Comparison of ENCODE assay signal across 8 cellular contexts in the genomic region with DNA sequence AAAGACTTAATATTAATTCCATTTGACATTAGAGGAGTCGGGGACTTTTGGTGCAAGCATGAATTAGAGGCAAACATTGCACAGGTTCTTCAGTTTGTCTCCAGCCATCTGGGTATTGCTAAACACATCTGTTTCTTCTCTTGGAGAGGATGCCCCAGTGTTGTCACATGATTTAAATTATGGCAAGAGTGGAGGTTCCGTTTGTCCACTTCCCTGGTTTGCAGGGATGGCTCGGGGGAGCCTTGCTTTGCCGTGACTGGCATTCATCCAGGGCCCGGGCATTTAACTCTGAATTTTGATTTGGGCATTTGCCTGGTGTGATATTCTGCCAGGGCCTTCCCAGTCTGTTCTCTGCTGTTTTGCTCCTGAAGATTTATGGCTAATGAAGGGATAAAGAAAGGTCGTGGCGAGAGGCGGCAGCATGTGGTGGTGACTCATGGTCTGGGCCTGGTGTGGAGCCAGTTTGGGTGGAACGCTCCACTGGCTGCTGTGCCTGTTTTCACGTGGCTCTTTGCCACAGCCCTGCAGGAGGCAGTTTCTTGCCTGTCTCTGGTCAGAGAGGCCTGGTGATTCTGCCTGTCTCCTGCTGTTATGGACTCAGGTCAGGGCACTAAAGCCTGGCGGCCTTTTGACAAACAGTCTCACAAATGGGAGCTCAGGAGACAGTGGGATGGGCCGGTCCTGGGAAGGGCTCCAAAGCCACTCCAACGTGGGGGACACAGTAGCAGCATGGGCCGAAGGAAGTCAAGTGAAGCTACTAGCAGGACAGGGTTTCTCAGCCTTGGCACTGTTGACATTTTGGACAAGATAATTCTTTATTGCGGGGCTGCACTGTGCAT.
DNase-seq lines count a peak whose midpoint lies in the region; ATAC-seq and TF ChIP-seq lines count a peak whose summit lies in the region.

No MANE protein-coding gene starts in this region.

- peaks cover 0 to 6% (median 0%) of the 10 kb centered on the region in 4 donors for H3K4me1 ChIP-seq in upper lobe of left lung

- peak; percentile 94 for DNase-seq in GM04503 (ENCODE audit: low read depth)
- peak; percentile 96 for DNase-seq in NCI-H69 (lab: John Stamatoyannopoulos, UW)
- DNase-seq in dermis blood vessel endothelial cell, result peak; percentile 70
- DNase-seq in medulla oblongata (ENCODE audit: extremely low spot score), result peak; percentile 91
- DNase-seq in upper lobe of left lung, result peak; percentile 14 to 57
- DNase-seq in activated naive CD4-positive, alpha-beta T cell (lab: John Stamatoyannopoulos, UW), result no peak
- no peak for DNase-seq in effector memory CD8-positive, alpha-beta T cell

- H3K9me3 Mint-ChIP-seq in effector memory CD8-positive, alpha-beta T cell, result no peaks in the 10 kb centered on the region

- H3K27me3 ChIP-seq in upper lobe of left lung, result no peaks in the 10 kb centered on the region

- no peaks in the 10 kb centered on the region for H3K36me3 ChIP-seq in upper lobe of left lung

- peaks cover 0 to 6% of the 10 kb centered on the region in 2 donors for H3K27me3 Mint-ChIP-seq in effector memory CD8-positive, alpha-beta T cell

- TF ChIP-seq CTCF in upper lobe of left lung (IDR thresholded peaks at IDR 0.05), result no peak

- TF ChIP-seq POLR2A in upper lobe of left lung (IDR thresholded peaks at IDR 0.05), result peak in 1 of 4 donors; percentile 10

- no peak overlapping the region for H3K4me3 ChIP-seq in upper lobe of left lung

- 57 to 59% methylated on average over 15 of the region's 15 CpGs for WGBS in upper lobe of left lung, 2 donors

- peak overlapping the region in 3 of 4 donors; percentile 35 to 67 (median 52) for H3K27ac ChIP-seq in upper lobe of left lung

- no peak overlapping the region for H3K4me3 Mint-ChIP-seq in effector memory CD8-positive, alpha-beta T cell

- ATAC-seq in upper lobe of left lung (ENCODE audit: low FRiP score in 2 of 2) (peak; percentile 78 to 93), HG02571 (IDR thresholded peaks at IDR 0.05; ENCODE audit: unreplicated experiment) (no peak)
- no peak for ATAC-seq in effector memory CD8-positive, alpha-beta T cell (replicated peaks)

- H3K27ac Mint-ChIP-seq in effector memory CD8-positive, alpha-beta T cell, result no peak overlapping the region

- no peaks in the 10 kb centered on the region for H3K4me1 Mint-ChIP-seq in effector memory CD8-positive, alpha-beta T cell (ENCODE audit: low read depth in 2 of 2)

- no peaks in the 10 kb centered on the region for H3K36me3 Mint-ChIP-seq in effector memory CD8-positive, alpha-beta T cell (ENCODE audit: insufficient read depth)

- peak in 1 of 4 donors; percentile 27 for TF ChIP-seq EP300 in upper lobe of left lung (IDR thresholded peaks at IDR 0.05)

- no peaks in the 10 kb centered on the region for H3K9me3 ChIP-seq in upper lobe of left lung

Comparison
In these comparisons a context has a peak if more than half of its experiments do, and no peak if none do; other contexts are left out.
1. DNase-seq: peak in GM04503 (single experiment), NCI-H69 (single experiment), dermis blood vessel endothelial cell (single experiment), medulla oblongata (single experiment) and upper lobe of left lung (2 of 2); none in activated naive CD4-positive, alpha-beta T cell (0 of 4) and effector memory CD8-positive, alpha-beta T cell (0 of 3).
2. ATAC-seq: peak in upper lobe of left lung (2 of 2); none in HG02571 (single experiment) and effector memory CD8-positive, alpha-beta T cell (single experiment).